In the genomic region with DNA sequence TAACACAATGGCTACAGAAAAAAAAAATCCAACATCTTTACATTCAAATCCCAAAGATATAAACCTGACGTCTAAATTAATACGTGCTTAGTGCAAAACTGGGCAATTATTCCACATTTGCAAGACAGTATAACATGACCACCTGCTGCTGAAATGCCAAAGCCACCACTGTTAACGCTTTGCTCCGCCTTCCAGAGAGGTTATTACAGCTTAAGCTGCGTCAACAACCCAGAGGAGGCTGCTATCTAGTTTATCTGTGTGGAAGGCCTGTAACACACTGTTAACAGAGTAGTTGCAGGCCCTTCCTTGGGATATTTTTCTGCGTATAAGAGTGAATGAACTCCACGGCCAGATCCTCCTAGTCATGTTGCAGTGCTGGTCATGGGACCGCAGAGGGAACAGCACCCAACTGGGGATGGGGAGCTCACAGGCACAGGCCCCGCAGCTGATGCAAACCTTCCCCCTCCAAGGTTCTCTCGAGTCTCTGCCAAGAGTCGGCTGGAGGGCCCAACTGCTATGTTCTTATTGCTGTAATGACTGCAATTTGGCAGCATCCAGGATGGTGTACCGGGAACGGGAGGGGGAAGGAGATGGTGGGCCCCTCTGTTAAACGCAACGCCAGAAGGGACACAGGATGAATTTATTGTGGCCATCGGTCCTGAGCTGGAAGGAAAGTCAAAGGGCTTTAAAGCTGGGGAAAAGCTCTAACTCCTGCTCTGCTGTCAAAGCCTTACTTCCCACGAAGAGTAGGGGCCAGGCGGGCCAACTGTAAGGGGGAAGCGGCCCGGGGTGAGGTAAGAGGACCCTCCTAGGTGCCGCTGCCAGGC, we compare ENCODE assay signal across 1 cellular context.
TF ChIP-seq lines count a peak whose summit lies in the region.

No MANE protein-coding gene starts in this region.

TF ChIP-seq in HepG2, 621 proteins besides CTCF, POLR2A, EP300 and RAD21 (continued from another document and continues in another):
- TF ChIP-seq, protein P1, sequence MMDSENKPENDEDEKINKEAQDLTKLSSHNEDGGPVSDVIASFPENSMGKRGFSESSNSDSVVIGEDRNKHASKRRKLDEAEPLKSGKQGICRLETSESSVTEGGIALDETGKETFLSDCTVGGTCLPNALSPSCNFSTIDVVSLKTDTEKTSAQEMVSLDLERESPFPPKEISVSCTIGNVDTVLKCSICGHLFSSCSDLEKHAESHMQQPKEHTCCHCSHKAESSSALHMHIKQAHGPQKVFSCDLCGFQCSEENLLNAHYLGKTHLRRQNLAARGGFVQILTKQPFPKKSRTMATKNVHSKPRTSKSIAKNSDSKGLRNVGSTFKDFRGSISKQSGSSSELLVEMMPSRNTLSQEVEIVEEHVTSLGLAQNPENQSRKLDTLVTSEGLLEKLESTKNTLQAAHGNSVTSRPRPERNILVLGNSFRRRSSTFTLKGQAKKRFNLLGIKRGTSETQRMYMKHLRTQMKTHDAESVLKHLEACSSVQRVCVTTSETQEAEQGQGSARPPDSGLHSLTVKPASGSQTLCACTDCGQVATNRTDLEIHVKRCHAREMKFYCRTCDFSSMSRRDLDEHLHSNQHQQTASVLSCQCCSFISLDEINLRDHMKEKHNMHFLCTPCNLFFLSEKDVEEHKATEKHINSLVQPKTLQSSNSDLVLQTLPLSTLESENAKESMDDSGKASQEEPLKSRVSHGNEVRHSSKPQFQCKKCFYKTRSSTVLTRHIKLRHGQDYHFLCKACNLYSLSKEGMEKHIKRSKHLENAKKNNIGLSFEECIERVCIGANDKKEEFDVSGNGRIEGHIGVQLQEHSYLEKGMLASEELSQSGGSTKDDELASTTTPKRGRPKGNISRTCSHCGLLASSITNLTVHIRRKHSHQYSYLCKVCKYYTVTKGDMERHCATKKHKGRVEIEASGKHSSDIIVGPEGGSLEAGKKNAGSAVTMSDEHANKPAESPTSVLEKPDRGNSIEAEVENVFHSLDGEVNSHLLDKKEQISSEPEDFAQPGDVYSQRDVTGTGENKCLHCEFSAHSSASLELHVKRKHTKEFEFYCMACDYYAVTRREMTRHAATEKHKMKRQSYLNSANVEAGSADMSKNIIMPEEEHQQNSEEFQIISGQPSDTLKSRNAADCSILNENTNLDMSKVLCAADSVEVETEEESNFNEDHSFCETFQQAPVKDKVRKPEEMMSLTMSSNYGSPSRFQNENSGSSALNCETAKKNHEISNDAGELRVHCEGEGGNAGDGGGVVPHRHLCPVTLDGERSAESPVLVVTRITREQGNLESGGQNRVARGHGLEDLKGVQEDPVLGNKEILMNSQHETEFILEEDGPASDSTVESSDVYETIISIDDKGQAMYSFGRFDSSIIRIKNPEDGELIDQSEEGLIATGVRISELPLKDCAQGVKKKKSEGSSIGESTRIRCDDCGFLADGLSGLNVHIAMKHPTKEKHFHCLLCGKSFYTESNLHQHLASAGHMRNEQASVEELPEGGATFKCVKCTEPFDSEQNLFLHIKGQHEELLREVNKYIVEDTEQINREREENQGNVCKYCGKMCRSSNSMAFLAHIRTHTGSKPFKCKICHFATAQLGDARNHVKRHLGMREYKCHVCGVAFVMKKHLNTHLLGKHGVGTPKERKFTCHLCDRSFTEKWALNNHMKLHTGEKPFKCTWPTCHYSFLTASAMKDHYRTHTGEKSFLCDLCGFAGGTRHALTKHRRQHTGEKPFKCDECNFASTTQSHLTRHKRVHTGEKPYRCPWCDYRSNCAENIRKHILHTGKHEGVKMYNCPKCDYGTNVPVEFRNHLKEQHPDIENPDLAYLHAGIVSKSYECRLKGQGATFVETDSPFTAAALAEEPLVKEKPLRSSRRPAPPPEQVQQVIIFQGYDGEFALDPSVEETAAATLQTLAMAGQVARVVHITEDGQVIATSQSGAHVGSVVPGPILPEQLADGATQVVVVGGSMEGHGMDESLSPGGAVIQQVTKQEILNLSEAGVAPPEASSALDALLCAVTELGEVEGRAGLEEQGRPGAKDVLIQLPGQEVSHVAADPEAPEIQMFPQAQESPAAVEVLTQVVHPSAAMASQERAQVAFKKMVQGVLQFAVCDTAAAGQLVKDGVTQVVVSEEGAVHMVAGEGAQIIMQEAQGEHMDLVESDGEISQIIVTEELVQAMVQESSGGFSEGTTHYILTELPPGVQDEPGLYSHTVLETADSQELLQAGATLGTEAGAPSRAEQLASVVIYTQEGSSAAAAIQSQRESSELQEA (CRISPR knock-in tag; IDR thresholded peaks at IDR 0.05; ENCODE audit: not compliant biosample characterization) = no peak
- TF ChIP-seq HDAC1 (CRISPR knock-in tag; IDR thresholded peaks at IDR 0.05) (peak; percentile 24; the same call in 1 of the 2 replicates), ZSCAN20 (CRISPR knock-in tag; IDR thresholded peaks at IDR 0.05; ENCODE audit: borderline replicate concordance) (no peak), MTA3 (CRISPR knock-in tag; IDR thresholded peaks at IDR 0.05) (no peak), ZNF263 (CRISPR knock-in tag; IDR thresholded peaks at IDR 0.05) (no peak), REXO4 (CRISPR knock-in tag; IDR thresholded peaks at IDR 0.05; ENCODE audit: borderline replicate concordance) (no peak), PCBP2 (optimal IDR thresholded peaks at IDR 0.05; ENCODE audit: low read depth, low read length, poor library complexity, severe bottlenecking) (no peak), SATB2 (CRISPR knock-in tag; IDR thresholded peaks at IDR 0.05) (no peak), ARID2 (CRISPR knock-in tag; IDR thresholded peaks at IDR 0.05; ENCODE audit: borderline replicate concordance) (0 out of 2 replicates have a peak, but pooled peaks have one; percentile 88), KDM4B (CRISPR knock-in tag; IDR thresholded peaks at IDR 0.05) (peak; percentile 16; the same call in 1 of the 2 replicates), EHMT2 (IDR thresholded peaks at IDR 0.05; ENCODE audit: borderline replicate concordance, low read depth, low read length) (no peak), CENPX (CRISPR knock-in tag; IDR thresholded peaks at IDR 0.05) (no peak), ZFP37 (CRISPR knock-in tag; IDR thresholded peaks at IDR 0.05; ENCODE audit: borderline replicate concordance) (no peak), ZNF234 (CRISPR knock-in tag; conservative IDR thresholded peaks at IDR 0.05) (no peak; the same call in 1 of the 2 replicates), ZNF629 (CRISPR knock-in tag; conservative IDR thresholded peaks at IDR 0.05) (no peak), RARG (CRISPR knock-in tag; IDR thresholded peaks at IDR 0.05; ENCODE audit: low read depth) (no peak), ZNF17 (CRISPR knock-in tag; IDR thresholded peaks at IDR 0.05) (no peak), EZH2 (conservative IDR thresholded peaks at IDR 0.05; ENCODE audit: low read depth, low read length) (no peak), AGO1 (IDR thresholded peaks at IDR 0.05; ENCODE audit: low read depth, low read length, poor library complexity, severe bottlenecking) (no peak), ELF1 (CRISPR knock-in tag; IDR thresholded peaks at IDR 0.05) (peak; percentile 7; the same call in 1 of the 2 replicates), ZFY (CRISPR knock-in tag; IDR thresholded peaks at IDR 0.05) (no peak), ZNF24 (IDR thresholded peaks at IDR 0.05) (no peak), NONO (IDR thresholded peaks at IDR 0.05) (no peak), NONO (CRISPR knock-in tag; conservative IDR thresholded peaks at IDR 0.05) (no peak), MXI1 (IDR thresholded peaks at IDR 0.05; ENCODE audit: borderline replicate concordance, low read depth, low read length) (no peak), RFX1 (IDR thresholded peaks at IDR 0.05) (no peak), PITX1 (CRISPR knock-in tag; IDR thresholded peaks at IDR 0.05) (peak; percentile 67; the same call in 1 of the 2 replicates), ZNF326 (CRISPR knock-in tag; IDR thresholded peaks at IDR 0.05; ENCODE audit: borderline replicate concordance) (no peak), FOXJ3 (CRISPR knock-in tag; IDR thresholded peaks at IDR 0.05; ENCODE audit: borderline replicate concordance) (no peak), TGIF2 (CRISPR knock-in tag; IDR thresholded peaks at IDR 0.05) (peak; percentile 89)
- TF ChIP-seq, protein P2, sequence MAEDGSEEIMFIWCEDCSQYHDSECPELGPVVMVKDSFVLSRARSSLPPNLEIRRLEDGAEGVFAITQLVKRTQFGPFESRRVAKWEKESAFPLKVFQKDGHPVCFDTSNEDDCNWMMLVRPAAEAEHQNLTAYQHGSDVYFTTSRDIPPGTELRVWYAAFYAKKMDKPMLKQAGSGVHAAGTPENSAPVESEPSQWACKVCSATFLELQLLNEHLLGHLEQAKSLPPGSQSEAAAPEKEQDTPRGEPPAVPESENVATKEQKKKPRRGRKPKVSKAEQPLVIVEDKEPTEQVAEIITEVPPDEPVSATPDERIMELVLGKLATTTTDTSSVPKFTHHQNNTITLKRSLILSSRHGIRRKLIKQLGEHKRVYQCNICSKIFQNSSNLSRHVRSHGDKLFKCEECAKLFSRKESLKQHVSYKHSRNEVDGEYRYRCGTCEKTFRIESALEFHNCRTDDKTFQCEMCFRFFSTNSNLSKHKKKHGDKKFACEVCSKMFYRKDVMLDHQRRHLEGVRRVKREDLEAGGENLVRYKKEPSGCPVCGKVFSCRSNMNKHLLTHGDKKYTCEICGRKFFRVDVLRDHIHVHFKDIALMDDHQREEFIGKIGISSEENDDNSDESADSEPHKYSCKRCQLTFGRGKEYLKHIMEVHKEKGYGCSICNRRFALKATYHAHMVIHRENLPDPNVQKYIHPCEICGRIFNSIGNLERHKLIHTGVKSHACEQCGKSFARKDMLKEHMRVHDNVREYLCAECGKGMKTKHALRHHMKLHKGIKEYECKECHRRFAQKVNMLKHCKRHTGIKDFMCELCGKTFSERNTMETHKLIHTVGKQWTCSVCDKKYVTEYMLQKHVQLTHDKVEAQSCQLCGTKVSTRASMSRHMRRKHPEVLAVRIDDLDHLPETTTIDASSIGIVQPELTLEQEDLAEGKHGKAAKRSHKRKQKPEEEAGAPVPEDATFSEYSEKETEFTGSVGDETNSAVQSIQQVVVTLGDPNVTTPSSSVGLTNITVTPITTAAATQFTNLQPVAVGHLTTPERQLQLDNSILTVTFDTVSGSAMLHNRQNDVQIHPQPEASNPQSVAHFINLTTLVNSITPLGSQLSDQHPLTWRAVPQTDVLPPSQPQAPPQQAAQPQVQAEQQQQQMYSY (CRISPR knock-in tag; IDR thresholded peaks at IDR 0.05) = no peak
- TF ChIP-seq, protein P3, sequence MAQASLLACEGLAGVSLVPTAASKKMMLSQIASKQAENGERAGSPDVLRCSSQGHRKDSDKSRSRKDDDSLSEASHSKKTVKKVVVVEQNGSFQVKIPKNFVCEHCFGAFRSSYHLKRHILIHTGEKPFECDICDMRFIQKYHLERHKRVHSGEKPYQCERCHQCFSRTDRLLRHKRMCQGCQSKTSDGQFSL (CRISPR knock-in tag; IDR thresholded peaks at IDR 0.05) = no peak; the same call in 1 of the 2 replicates
- TF ChIP-seq, protein P4, sequence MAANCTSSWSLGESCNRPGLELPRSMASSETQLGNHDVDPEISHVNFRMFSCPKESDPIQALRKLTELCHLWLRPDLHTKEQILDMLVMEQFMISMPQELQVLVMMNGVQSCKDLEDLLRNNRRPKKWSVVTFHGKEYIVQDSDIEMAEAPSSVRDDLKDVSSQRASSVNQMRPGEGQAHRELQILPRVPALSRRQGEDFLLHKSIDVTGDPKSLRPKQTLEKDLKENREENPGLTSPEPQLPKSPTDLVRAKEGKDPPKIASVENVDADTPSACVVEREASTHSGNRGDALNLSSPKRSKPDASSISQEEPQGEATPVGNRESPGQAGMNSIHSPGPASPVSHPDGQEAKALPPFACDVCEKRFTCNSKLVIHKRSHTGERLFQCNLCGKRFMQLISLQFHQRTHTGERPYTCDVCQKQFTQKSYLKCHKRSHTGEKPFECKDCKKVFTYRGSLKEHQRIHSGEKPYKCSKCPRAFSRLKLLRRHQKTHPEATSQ (CRISPR knock-in tag; IDR thresholded peaks at IDR 0.05; ENCODE audit: borderline replicate concordance) = no peak; the same call in 1 of the 2 replicates
- TF ChIP-seq, protein P5, sequence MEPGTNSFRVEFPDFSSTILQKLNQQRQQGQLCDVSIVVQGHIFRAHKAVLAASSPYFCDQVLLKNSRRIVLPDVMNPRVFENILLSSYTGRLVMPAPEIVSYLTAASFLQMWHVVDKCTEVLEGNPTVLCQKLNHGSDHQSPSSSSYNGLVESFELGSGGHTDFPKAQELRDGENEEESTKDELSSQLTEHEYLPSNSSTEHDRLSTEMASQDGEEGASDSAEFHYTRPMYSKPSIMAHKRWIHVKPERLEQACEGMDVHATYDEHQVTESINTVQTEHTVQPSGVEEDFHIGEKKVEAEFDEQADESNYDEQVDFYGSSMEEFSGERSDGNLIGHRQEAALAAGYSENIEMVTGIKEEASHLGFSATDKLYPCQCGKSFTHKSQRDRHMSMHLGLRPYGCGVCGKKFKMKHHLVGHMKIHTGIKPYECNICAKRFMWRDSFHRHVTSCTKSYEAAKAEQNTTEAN (CRISPR knock-in tag; conservative IDR thresholded peaks at IDR 0.05) = no peak; the same call in 1 of the 2 replicates
- TF ChIP-seq, protein P6, sequence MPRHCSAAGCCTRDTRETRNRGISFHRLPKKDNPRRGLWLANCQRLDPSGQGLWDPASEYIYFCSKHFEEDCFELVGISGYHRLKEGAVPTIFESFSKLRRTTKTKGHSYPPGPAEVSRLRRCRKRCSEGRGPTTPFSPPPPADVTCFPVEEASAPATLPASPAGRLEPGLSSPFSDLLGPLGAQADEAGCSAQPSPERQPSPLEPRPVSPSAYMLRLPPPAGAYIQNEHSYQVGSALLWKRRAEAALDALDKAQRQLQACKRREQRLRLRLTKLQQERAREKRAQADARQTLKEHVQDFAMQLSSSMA (CRISPR knock-in tag; IDR thresholded peaks at IDR 0.05) = no peak
- TF ChIP-seq, protein P7, sequence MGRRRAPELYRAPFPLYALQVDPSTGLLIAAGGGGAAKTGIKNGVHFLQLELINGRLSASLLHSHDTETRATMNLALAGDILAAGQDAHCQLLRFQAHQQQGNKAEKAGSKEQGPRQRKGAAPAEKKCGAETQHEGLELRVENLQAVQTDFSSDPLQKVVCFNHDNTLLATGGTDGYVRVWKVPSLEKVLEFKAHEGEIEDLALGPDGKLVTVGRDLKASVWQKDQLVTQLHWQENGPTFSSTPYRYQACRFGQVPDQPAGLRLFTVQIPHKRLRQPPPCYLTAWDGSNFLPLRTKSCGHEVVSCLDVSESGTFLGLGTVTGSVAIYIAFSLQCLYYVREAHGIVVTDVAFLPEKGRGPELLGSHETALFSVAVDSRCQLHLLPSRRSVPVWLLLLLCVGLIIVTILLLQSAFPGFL (CRISPR knock-in tag; IDR thresholded peaks at IDR 0.05) = no peak
- TF ChIP-seq, protein P8, sequence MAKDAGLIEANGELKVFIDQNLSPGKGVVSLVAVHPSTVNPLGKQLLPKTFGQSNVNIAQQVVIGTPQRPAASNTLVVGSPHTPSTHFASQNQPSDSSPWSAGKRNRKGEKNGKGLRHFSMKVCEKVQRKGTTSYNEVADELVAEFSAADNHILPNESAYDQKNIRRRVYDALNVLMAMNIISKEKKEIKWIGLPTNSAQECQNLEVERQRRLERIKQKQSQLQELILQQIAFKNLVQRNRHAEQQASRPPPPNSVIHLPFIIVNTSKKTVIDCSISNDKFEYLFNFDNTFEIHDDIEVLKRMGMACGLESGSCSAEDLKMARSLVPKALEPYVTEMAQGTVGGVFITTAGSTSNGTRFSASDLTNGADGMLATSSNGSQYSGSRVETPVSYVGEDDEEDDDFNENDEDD (CRISPR knock-in tag; IDR thresholded peaks at IDR 0.05; ENCODE audit: borderline replicate concordance) = 0 out of 2 replicates have a peak, but pooled peaks have one; percentile 48
